ENCODE assay signal across 19 cellular contexts in the genomic region with DNA sequence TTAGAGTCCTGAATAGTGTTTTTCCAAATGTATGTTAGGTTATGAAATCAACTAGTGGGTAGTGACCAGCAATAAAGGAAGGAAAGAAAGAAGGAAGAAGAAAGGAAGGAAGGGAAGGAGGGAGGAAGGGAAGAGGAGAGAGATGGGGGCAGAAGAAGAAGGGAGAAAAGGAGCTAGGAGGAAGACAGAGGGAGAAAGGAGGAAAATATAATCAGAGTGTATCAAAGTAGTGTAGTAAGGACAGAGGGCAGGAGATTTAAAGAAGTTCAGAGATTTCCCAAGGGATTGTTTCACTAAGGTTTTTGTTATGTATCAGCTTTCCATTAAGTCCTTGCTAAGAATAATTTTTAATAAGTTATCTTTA.
A peak's percentile ranks its signal among the peaks of the same experiment; 100 is the strongest.
DNase-seq lines count a peak whose midpoint lies in the region; ATAC-seq and TF ChIP-seq lines count a peak whose summit lies in the region.
"Had no signal": no experiment of that assay in that cellular context is flagged by ENCODE, and none has a peak within 500 bp of the region (broad histone marks: within the 10 kb centered on the region; RNA-seq: fewer than 3 reads in every experiment).

No MANE protein-coding gene starts in this region.

- peak overlapping the region; percentile 17 for H3K27ac Mint-ChIP-seq in T-helper 17 cell
- peak overlapping the region; percentile 73 for H3K27ac Mint-ChIP-seq in osteocyte (ENCODE audit: unreplicated experiment)
- H3K27ac Mint-ChIP-seq in natural killer cell: no peak overlapping the region
- H3K27ac Mint-ChIP-seq: activated CD4-positive, alpha-beta T cell treated with anti-CD3 and anti-CD28 coated beads, Interleukin-2, amount 10 ng/mL, durations not matched to agents 7 days and 5 days had no signal

- H3K27ac ChIP-seq in esophagus muscularis mucosa (replicated peaks in 1 of 4): peak overlapping the region; percentile 77 to 83 (median 82)
- peak overlapping the region; percentile 78 to 84 for H3K27ac ChIP-seq in thoracic aorta
- peak overlapping the region in 1 of 2 donors; percentile 63 for H3K27ac ChIP-seq in testis
- H3K27ac ChIP-seq: KMS-11 had no signal

- H3K9me3 Mint-ChIP-seq in osteocyte (ENCODE audit: unreplicated experiment) (peaks cover 4% of the 10 kb centered on the region), natural killer cell (peaks cover 0 to 2% of the 10 kb centered on the region in 2 donors)
- H3K9me3 Mint-ChIP-seq: activated CD4-positive, alpha-beta T cell treated with anti-CD3 and anti-CD28 coated beads, Interleukin-2, amount 10 ng/mL, durations not matched to agents 7 days and 5 days; CD4-positive, alpha-beta memory T cell had no signal

- no peak for ATAC-seq in T-helper 17 cell
- ATAC-seq in thoracic aorta (ENCODE audit: insufficient number of reproducible peaks, low FRiP score, low read depth): no peak
- ATAC-seq in natural killer cell: no peak
- ATAC-seq in HG03045 (IDR thresholded peaks at IDR 0.05; ENCODE audit: unreplicated experiment): no peak

- H3K36me3 ChIP-seq in esophagus muscularis mucosa (peaks cover 0 to under 1% (median 0%) of the 10 kb centered on the region in 4 donors), thoracic aorta (no peaks in the 10 kb centered on the region), testis (ENCODE audit: low read depth, missing control alignments) (no peaks in the 10 kb centered on the region)
- H3K36me3 ChIP-seq: HAP-1 had no signal

- intact Hi-C loops in esophagus muscularis mucosa (cut with DNase I) (no loop called here), testis (cut with DNase I; ENCODE audit: low total_unique reads) (no loop called here), natural killer cell (cut with micrococcal nuclease) (no loop called here)

- no peaks in the 10 kb centered on the region for H3K4me1 Mint-ChIP-seq in T-helper 17 cell
- H3K4me1 Mint-ChIP-seq in osteocyte (ENCODE audit: unreplicated experiment): peaks cover 36% of the 10 kb centered on the region
- H3K4me1 Mint-ChIP-seq in natural killer cell: peaks cover 0 to 6% of the 10 kb centered on the region in 2 donors
- H3K4me1 Mint-ChIP-seq: activated CD4-positive, alpha-beta T cell treated with anti-CD3 and anti-CD28 coated beads, Interleukin-2, amount 10 ng/mL, durations not matched to agents 7 days and 5 days had no signal

- peaks cover 49 to 74% (median 68%) of the 10 kb centered on the region in 4 donors for H3K4me1 ChIP-seq in esophagus muscularis mucosa
- H3K4me1 ChIP-seq in thoracic aorta (ENCODE audit: control insufficient read depth in 1 of 2, low read depth in 2 of 2): peaks cover 27 to 71% of the 10 kb centered on the region in 2 donors
- H3K4me1 ChIP-seq in testis: peaks cover 37% of the 10 kb centered on the region
- H3K4me1 ChIP-seq: HAP-1 had no signal

- no peak for TF ChIP-seq EP300 in esophagus muscularis mucosa (IDR thresholded peaks at IDR 0.05)

- peak overlapping the region; percentile 8 for H3K4me3 Mint-ChIP-seq in T-helper 17 cell
- no peak overlapping the region for H3K4me3 Mint-ChIP-seq in osteocyte (ENCODE audit: unreplicated experiment)
- H3K4me3 Mint-ChIP-seq in natural killer cell: no peak overlapping the region
- H3K4me3 Mint-ChIP-seq: activated CD4-positive, alpha-beta T cell treated with anti-CD3 and anti-CD28 coated beads, Interleukin-2, amount 10 ng/mL, durations not matched to agents 7 days and 5 days; CD4-positive, alpha-beta memory T cell had no signal

- no peak for TF ChIP-seq POLR2A in esophagus muscularis mucosa (IDR thresholded peaks at IDR 0.05; ENCODE audit: low read depth)
- TF ChIP-seq POLR2A in testis (IDR thresholded peaks at IDR 0.05): no peak

- DNase-seq in T-helper 17 cell (no peak), esophagus muscularis mucosa (ENCODE audit: extremely low spot score) (no peak), osteocyte (ENCODE audit: extremely low spot score, unreplicated experiment) (no peak), thoracic aorta (ENCODE audit: low spot score) (no peak), testis (no peak), natural killer cell (no peak), NK-92 (lab: John Stamatoyannopoulos, UW; ENCODE audit: unreplicated experiment) (no peak)
- DNase-seq: activated CD4-positive, alpha-beta T cell treated with anti-CD3 and anti-CD28 coated beads, Interleukin-2, amount 10 ng/mL, durations not matched to agents 7 days and 5 days; activated CD8-positive, alpha-beta memory T cell treated with anti-CD3 and anti-CD28 coated beads, Interleukin-2, amount 50 U/mL, for 48 hours; activated gamma-delta T cell treated with Interleukin-2 at 50 U/mL for 16 hours; anterior cingulate cortex; CD4-positive, alpha-beta memory T cell; DMS79 treated with DMSO at 0.1 percent for 48 hours; NCI-H1048; NCI-H2081 treated with DMSO at 0.1 percent for 48 hours; NCI-H510A treated with DMSO at 0.1 percent for 48 hours had no signal

- H3K9me3 ChIP-seq in T-helper 17 cell (ENCODE audit: control insufficient read depth, low read length, poor library complexity, severe bottlenecking): no peaks in the 10 kb centered on the region
- H3K9me3 ChIP-seq in esophagus muscularis mucosa: no peaks in the 10 kb centered on the region
- no peaks in the 10 kb centered on the region for H3K9me3 ChIP-seq in thoracic aorta
- no peaks in the 10 kb centered on the region for H3K9me3 ChIP-seq in testis
- H3K9me3 ChIP-seq: HAP-1 had no signal

- no peak for TF ChIP-seq CTCF in esophagus muscularis mucosa (IDR thresholded peaks at IDR 0.05)
- TF ChIP-seq CTCF in osteocyte (IDR thresholded peaks at IDR 0.05): no peak
- no peak for TF ChIP-seq CTCF in thoracic aorta (IDR thresholded peaks at IDR 0.05)
- TF ChIP-seq CTCF in testis (IDR thresholded peaks at IDR 0.05): no peak
- TF ChIP-seq CTCF in natural killer cell (IDR thresholded peaks at IDR 0.05): no peak

- H3K27me3 ChIP-seq in esophagus muscularis mucosa (no peaks in the 10 kb centered on the region), thoracic aorta (replicated peaks; ENCODE audit: insufficient read depth) (no peaks in the 10 kb centered on the region), testis (no peaks in the 10 kb centered on the region)

- H3K4me3 ChIP-seq in esophagus muscularis mucosa: no peak overlapping the region
- H3K4me3 ChIP-seq in thoracic aorta: no peak overlapping the region
- no peak overlapping the region for H3K4me3 ChIP-seq in testis
- H3K4me3 ChIP-seq: HAP-1 had no signal

- H3K36me3 Mint-ChIP-seq in T-helper 17 cell (ENCODE audit: low read depth) (peaks cover 14% of the 10 kb centered on the region), osteocyte (ENCODE audit: unreplicated experiment) (peaks cover 6% of the 10 kb centered on the region), natural killer cell (no peaks in the 10 kb centered on the region)

- no peaks in the 10 kb centered on the region for H3K27me3 Mint-ChIP-seq in T-helper 17 cell
- H3K27me3 Mint-ChIP-seq in osteocyte (ENCODE audit: unreplicated experiment): no peaks in the 10 kb centered on the region
- no peaks in the 10 kb centered on the region for H3K27me3 Mint-ChIP-seq in natural killer cell (ENCODE audit: low read depth in 2 of 2)
- H3K27me3 Mint-ChIP-seq: activated CD4-positive, alpha-beta T cell treated with anti-CD3 and anti-CD28 coated beads, Interleukin-2, amount 10 ng/mL, durations not matched to agents 7 days and 5 days; CD4-positive, alpha-beta memory T cell had no signal

Comparison
In these comparisons a context has a peak if more than half of its experiments do, and no peak if none do; other contexts are left out.
1. H3K27ac Mint-ChIP-seq: peak in T-helper 17 cell (single experiment) and osteocyte (single experiment); none in natural killer cell (0 of 2).